In genomic region chr3:53843195-53844177, GRCh38 we compare ENCODE assay signal across 10 cellular contexts. TPM values are rescaled to one million over a fixed set of nuclear protein-coding genes. Genes with fewer than 3 reads are reported as not detected.
DNase-seq lines count a peak whose midpoint lies in the region; ATAC-seq, FAIRE-seq and TF ChIP-seq lines count a peak whose summit lies in the region.
"Had no signal": no experiment of that assay in that cellular context is flagged by ENCODE, and none has a peak within 500 bp of the region (broad histone marks: within the 10 kb centered on the region; RNA-seq: fewer than 3 reads in every experiment).

No MANE protein-coding gene starts in this region.

- H3K36me3 Mint-ChIP-seq in nephron (ENCODE audit: low read depth), result no peaks in the 10 kb centered on the region

- ATAC-seq in GM21529 (IDR thresholded peaks at IDR 0.05; ENCODE audit: unreplicated experiment) (peak; percentile 44), GM19455 (IDR thresholded peaks at IDR 0.05; ENCODE audit: unreplicated experiment) (no peak), left ventricle myocardium superior (no peak)

- H3K4me1 ChIP-seq in OCI-LY7 (ENCODE audit: insufficient read depth, low read length, poor library complexity, severe bottlenecking), result peaks cover 15% of the 10 kb centered on the region

- no peaks in the 10 kb centered on the region for H4K20me1 ChIP-seq in OCI-LY7 (ENCODE audit: insufficient read depth, low read length)

- CTCF ChIA-PET in OCI-LY7 (lab: Charles Lee; ENCODE audit: unreplicated experiment), result no interaction called here

- H3K36me3 ChIP-seq in OCI-LY7 (ENCODE audit: insufficient read depth, low read length), result no peaks in the 10 kb centered on the region

- peak overlapping the region; percentile 24 to 38 (median 26) for H3K4me3 Mint-ChIP-seq in nephron

- peaks cover 8% of the 10 kb centered on the region for H3K4me1 Mint-ChIP-seq in nephron

- FAIRE-seq in GM12892 (lab: Jason Lieb, UNC), result peak; percentile 85
- FAIRE-seq: bronchial epithelial cell, keratinocyte had no signal

- peak overlapping the region; percentile 34 for H3K27ac ChIP-seq in OCI-LY7 (ENCODE audit: low read depth, low read length, poor library complexity, severe bottlenecking)

- BruUV-seq in OCI-LY7 (replicated peaks; lab: Mats Ljungman, UMichigan), result no TSS peak

- no peak for TF ChIP-seq POLR2A in GM12892 (IDR thresholded peaks at IDR 0.05; ENCODE audit: low read depth, low read length)

- peak overlapping the region in 2 of 3 experiments; percentile 65 to 67 for H3K27ac Mint-ChIP-seq in nephron

- no peaks in the 10 kb centered on the region for H3K79me2 ChIP-seq in OCI-LY7 (ENCODE audit: insufficient read depth, low read depth, low read length)

- peaks cover 42% of the 10 kb centered on the region for H3K27me3 Mint-ChIP-seq in nephron (ENCODE audit: low read depth)

- H3K9me3 ChIP-seq in OCI-LY7 (ENCODE audit: low read length), result no peaks in the 10 kb centered on the region

- no peaks in the 10 kb centered on the region for H3K9me3 Mint-ChIP-seq in nephron

- POLR2A ChIA-PET in OCI-LY7 (lab: Charles Lee), result interaction anchor here (0.6 to 1.6 kb wide), 2 partner anchors 38 to 143 kb away, joined by 3 to 5 read pairs; partner anchors contain the start of gene ACTR8

- TF ChIP-seq CTCF in OCI-LY7 (conservative IDR thresholded peaks at IDR 0.05; ENCODE audit: low read length) (no peak), nephron (IDR thresholded peaks at IDR 0.05; ENCODE audit: unreplicated experiment in 3 of 3) (no peak)

- DNase-seq in GM12892 (ENCODE audit: insufficient read length) (no peak), OCI-LY7 (ENCODE audit: low spot score) (peak; percentile 77), NCI-H2107 treated with DMSO at 0.1 percent for 48 hours (lab: John Stamatoyannopoulos, UW; ENCODE audit: unreplicated experiment) (no peak), left ventricle myocardium superior (no peak)
- no peak for DNase-seq in central memory CD4-positive, alpha-beta T cell

- no peak overlapping the region for H3K4me3 ChIP-seq in OCI-LY7 (ENCODE audit: low read depth, low read length, poor library complexity, severe bottlenecking)

- intact Hi-C loops in OCI-LY7 (cut with micrococcal nuclease; ENCODE audit: unreplicated experiment) (loop anchor here (2.0 to 5.0 kb wide), 2 partner anchors 47 to 96 kb away; partner anchors contain the start of gene SELENOK), left ventricle myocardium superior (cut with micrococcal nuclease) (no loop called here)

- no peaks in the 10 kb centered on the region for H3K9me2 ChIP-seq in OCI-LY7 (ENCODE audit: insufficient read depth, low read length)

- H2AFZ ChIP-seq in OCI-LY7 (ENCODE audit: low read length), result peak overlapping the region; percentile 5; the same call in 1 of the 2 replicates

- H3K4me2 ChIP-seq in OCI-LY7 (ENCODE audit: low read length), result peak overlapping the region; percentile 17; the same call in 1 of the 2 replicates

RNA-seq across cellular contexts. Expression of gene CHDH, which starts 2.7 kb away (rescaled TPM):
- polyA plus RNA-seq in GM12892 (2012; ENCODE audit: missing spikeins), result 2.8 TPM
- total RNA-seq in OCI-LY7 (2014; rRNA removed; shearing (Covaris generic)), result 0.03 and 0.10 TPM in 2 replicates
- total RNA-seq in OCI-LY7 (2022) (1.4 and 2.3 TPM in 2 replicates), left ventricle myocardium superior (12.7 TPM)
- polyA plus RNA-seq: keratinocyte had no signal

RNA-seq across cellular contexts. Expression of gene IL17RB, which starts 2.9 kb away (rescaled TPM):
- 5.2 TPM for polyA plus RNA-seq in GM12892 (2012; ENCODE audit: missing spikeins)
- total RNA-seq in OCI-LY7 (2014; rRNA removed; shearing (Covaris generic)), result not detected in 2 replicates
- total RNA-seq in OCI-LY7 (2022) (0.33 and 0.57 TPM in 2 replicates), left ventricle myocardium superior (3.1 TPM)
- total RNA-seq: bronchial epithelial cell had no signal
- polyA plus RNA-seq: keratinocyte had no signal

RNA-seq across cellular contexts. Expression of gene ACTR8, which starts 38.5 kb away (rescaled TPM):
- polyA plus RNA-seq in GM12892 (2012; ENCODE audit: missing spikeins), result 18.4 TPM
- total RNA-seq in OCI-LY7 (2014; rRNA removed; shearing (Covaris generic)), result 30.5 and 39.6 TPM in 2 replicates
- total RNA-seq in OCI-LY7 (2022), result 47.3 and 48.7 TPM in 2 replicates
- total RNA-seq in left ventricle myocardium superior, result 30.5 TPM

RNA-seq across cellular contexts. Expression of gene SELENOK, which starts 48.2 kb away (rescaled TPM):
- 79.9 TPM for polyA plus RNA-seq in GM12892 (2012; ENCODE audit: missing spikeins)
- 48.7 and 63.8 TPM in 2 replicates for total RNA-seq in OCI-LY7 (2014; rRNA removed; shearing (Covaris generic))
- 33.8 and 36.7 TPM in 2 replicates for total RNA-seq in OCI-LY7 (2022)
- total RNA-seq in left ventricle myocardium superior, result 111 TPM
